ENCODE assay signal across 27 cellular contexts in genomic region chr3:119156868-119157267, GRCh38. TPM values are rescaled to one million over a fixed set of nuclear protein-coding genes. Genes with fewer than 3 reads are reported as not detected.
"Had no signal": no experiment of that assay in that cellular context is flagged by ENCODE, and none has a peak within 500 bp of the region (broad histone marks: within the 10 kb centered on the region; RNA-seq: fewer than 3 reads in every experiment).

No MANE protein-coding gene starts in this region.

- H3K9me3 ChIP-seq: neutrophil had no signal

- H3K27me3 Mint-ChIP-seq: type B pancreatic cell had no signal

- DNase-seq: cortex of kidney; effector memory CD4-positive, alpha-beta T cell; heart left ventricle; hippocampal formation; mammary epithelial cell; naive thymus-derived CD4-positive, alpha-beta T cell; nephron progenitor cell; posterior cingulate gyrus; small intestine; stimulated activated CD4-positive, alpha-beta T cell treated with anti-CD3 and anti-CD28 coated beads, Interleukin-12 subunit alpha, Interleukin-12 subunit beta, amount 100 ng/mL, for 4 hours; stimulated activated naive CD4-positive, alpha-beta T cell treated with Interleukin-2 at 50 U/mL for 16 hours had no signal

- H3K4me1 Mint-ChIP-seq: naive thymus-derived CD4-positive, alpha-beta T cell; nephron progenitor cell had no signal

- H3K27ac Mint-ChIP-seq: nephron progenitor cell, type B pancreatic cell had no signal

- H3K27ac ChIP-seq: heart left ventricle, neutrophil, right atrium auricular region had no signal

- FAIRE-seq: endometrium, frontal cortex, islet of Langerhans, small intestine, urothelium cell line had no signal

- H3K4me3 Mint-ChIP-seq: naive thymus-derived CD4-positive, alpha-beta T cell; nephron progenitor cell; type B pancreatic cell had no signal

- H3K27me3 ChIP-seq: heart left ventricle, neutrophil, right atrium auricular region had no signal

- H3K4me1 ChIP-seq: heart left ventricle, right atrium auricular region had no signal

- ATAC-seq: esophagus mucosa; heart left ventricle; left lobe of liver; naive thymus-derived CD4-positive, alpha-beta T cell had no signal

RNA-seq across cellular contexts. Expression of gene TEX55, which starts 10.9 kb away (rescaled TPM):
- total RNA-seq: esophagus mucosa; fibroblast of lung; frontal cortex; glomerular endothelial cell; heart left ventricle; left lobe of liver; lower leg skin; mammary epithelial cell; mesenteric fat pad; mononuclear cell; naive thymus-derived CD4-positive, alpha-beta T cell; osteoblast; right atrium auricular region had no signal
- polyA plus RNA-seq: fibroblast of lung; heart left ventricle; naive thymus-derived CD4-positive, alpha-beta T cell; small intestine; thymus had no signal

RNA-seq across cellular contexts. Expression of gene UPK1B, which starts 16.5 kb away (rescaled TPM):
- total RNA-seq: fibroblast of lung; frontal cortex; left lobe of liver; mesenteric fat pad; naive thymus-derived CD4-positive, alpha-beta T cell had no signal
- polyA plus RNA-seq: fibroblast of lung, heart left ventricle, small intestine had no signal
